In genomic region chr10:53209941-53210611, GRCh38 we compare ENCODE assay signal across 8 cellular contexts.
DNase-seq lines count a peak whose midpoint lies in the region; ATAC-seq and TF ChIP-seq lines count a peak whose summit lies in the region.

No MANE protein-coding gene starts in this region.

- peak; percentile 68 for TF ChIP-seq RAD21 in Ishikawa (IDR thresholded peaks at IDR 0.05; ENCODE audit: low read depth)

- TF ChIP-seq EP300 in Ishikawa (IDR thresholded peaks at IDR 0.05; ENCODE audit: borderline replicate concordance): no peak

- DNase-seq in DMS53 treated with DMSO at 0.1 percent for 48 hours (lab: John Stamatoyannopoulos, UW; ENCODE audit: unreplicated experiment): peak; percentile 70
- peak; percentile 2 for DNase-seq in UCSD-AML1 (lab: John Stamatoyannopoulos, UW; ENCODE audit: unreplicated experiment)
- no peak for DNase-seq in left lobe of liver (ENCODE audit: low spot score)
- DNase-seq in activated T-cell treated with anti-CD3 and anti-CD28 coated beads for 4 hours: no peak
- no peak for DNase-seq in activated CD8-positive, alpha-beta memory T cell treated with anti-CD3 and anti-CD28 coated beads, Interleukin-2, amount 50 U/mL, for 4 hours
- no peak for DNase-seq in activated CD4-positive, alpha-beta T cell treated with anti-CD3 and anti-CD28 coated beads, Interleukin-2, amount 50 U/mL, for 48 hours

- ATAC-seq in left lobe of liver: peak; percentile 76
- no peak for ATAC-seq in GM18520 (IDR thresholded peaks at IDR 0.05; ENCODE audit: unreplicated experiment)

TF ChIP-seq in Ishikawa, 13 proteins besides CTCF, POLR2A, EP300 and RAD21:
- no peak for TF ChIP-seq FOXM1 (IDR thresholded peaks at IDR 0.05; ENCODE audit: borderline replicate concordance, low read depth)
- no peak for TF ChIP-seq YY1 (IDR thresholded peaks at IDR 0.05; ENCODE audit: low read depth)
- no peak for TF ChIP-seq MAX (IDR thresholded peaks at IDR 0.05)
- TF ChIP-seq REST (IDR thresholded peaks at IDR 0.05; ENCODE audit: low read depth): no peak
- TF ChIP-seq TAF1 (IDR thresholded peaks at IDR 0.05; ENCODE audit: low read depth): no peak
- TF ChIP-seq TEAD4 (IDR thresholded peaks at IDR 0.05): no peak
- no peak for TF ChIP-seq TCF12 (IDR thresholded peaks at IDR 0.05; ENCODE audit: low read depth)
- no peak for TF ChIP-seq ZBTB7A (IDR thresholded peaks at IDR 0.05; ENCODE audit: low read depth)
- no peak for TF ChIP-seq USF1 (IDR thresholded peaks at IDR 0.05)
- TF ChIP-seq NFIC (IDR thresholded peaks at IDR 0.05): no peak
- TF ChIP-seq EGR1 (IDR thresholded peaks at IDR 0.05): no peak
- TF ChIP-seq CEBPB (IDR thresholded peaks at IDR 0.05): no peak
TF ChIP-seq in Ishikawa: peak in this region for 0.

Comparison
In these comparisons a context has a peak if more than half of its experiments do, and no peak if none do; other contexts are left out.
1. DNase-seq: peak in DMS53 treated with DMSO at 0.1 percent for 48 hours (single experiment) and UCSD-AML1 (single experiment); none in left lobe of liver (single experiment), activated T-cell treated with anti-CD3 and anti-CD28 coated beads for 4 hours (single experiment), activated CD8-positive, alpha-beta memory T cell treated with anti-CD3 and anti-CD28 coated beads, Interleukin-2, amount 50 U/mL, for 4 hours (single experiment) and activated CD4-positive, alpha-beta T cell treated with anti-CD3 and anti-CD28 coated beads, Interleukin-2, amount 50 U/mL, for 48 hours (0 of 2).